Comparison of ENCODE assay signal across 8 cellular contexts in the genomic region with DNA sequence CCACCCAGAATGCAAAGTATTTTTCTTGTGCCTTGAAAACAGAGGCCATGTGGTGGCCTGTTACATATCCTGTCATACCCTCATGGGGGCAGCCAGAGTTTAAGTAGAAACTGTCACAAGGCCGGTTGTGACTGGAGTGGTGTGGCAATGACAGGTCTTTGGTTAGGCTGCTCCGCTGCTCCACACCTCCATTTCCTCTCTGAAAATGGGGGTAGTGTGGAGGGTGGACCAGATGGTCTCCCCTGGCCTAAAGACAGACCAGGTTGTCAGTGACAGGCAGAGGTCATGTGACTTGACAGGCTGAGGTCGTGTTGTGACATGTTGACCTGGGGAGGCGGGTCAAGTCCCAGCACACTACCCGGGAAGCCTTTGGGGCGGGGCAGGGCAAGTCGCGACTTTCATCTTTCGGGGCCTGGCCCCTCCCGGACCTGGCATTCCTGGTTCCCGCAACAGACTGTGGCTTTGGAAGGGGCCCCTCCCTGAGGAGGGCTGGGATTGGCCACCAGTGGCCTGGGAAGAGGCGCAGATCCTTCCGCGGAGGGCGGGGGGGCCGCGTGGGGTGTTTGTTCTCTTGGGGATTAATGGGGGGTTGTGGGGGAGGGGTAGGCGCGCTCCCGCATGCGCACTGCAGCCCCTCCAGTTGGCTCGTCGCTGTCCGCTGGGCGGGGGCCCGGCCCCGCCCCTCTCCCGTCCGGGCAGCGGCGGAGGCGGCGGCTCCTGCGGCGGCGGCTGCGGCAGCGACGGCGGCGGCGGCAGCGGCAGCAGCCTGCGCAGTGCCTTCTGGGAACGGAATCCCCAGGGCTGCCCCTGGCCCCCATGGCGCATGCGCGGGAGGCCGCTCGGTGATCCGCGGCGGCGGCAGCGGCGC. TPM values are rescaled to one million over a fixed set of nuclear protein-coding genes. Genes with fewer than 3 reads are reported as not detected.
DNase-seq lines count a peak whose midpoint lies in the region; ATAC-seq and TF ChIP-seq lines count a peak whose summit lies in the region.

A gene with protein sequence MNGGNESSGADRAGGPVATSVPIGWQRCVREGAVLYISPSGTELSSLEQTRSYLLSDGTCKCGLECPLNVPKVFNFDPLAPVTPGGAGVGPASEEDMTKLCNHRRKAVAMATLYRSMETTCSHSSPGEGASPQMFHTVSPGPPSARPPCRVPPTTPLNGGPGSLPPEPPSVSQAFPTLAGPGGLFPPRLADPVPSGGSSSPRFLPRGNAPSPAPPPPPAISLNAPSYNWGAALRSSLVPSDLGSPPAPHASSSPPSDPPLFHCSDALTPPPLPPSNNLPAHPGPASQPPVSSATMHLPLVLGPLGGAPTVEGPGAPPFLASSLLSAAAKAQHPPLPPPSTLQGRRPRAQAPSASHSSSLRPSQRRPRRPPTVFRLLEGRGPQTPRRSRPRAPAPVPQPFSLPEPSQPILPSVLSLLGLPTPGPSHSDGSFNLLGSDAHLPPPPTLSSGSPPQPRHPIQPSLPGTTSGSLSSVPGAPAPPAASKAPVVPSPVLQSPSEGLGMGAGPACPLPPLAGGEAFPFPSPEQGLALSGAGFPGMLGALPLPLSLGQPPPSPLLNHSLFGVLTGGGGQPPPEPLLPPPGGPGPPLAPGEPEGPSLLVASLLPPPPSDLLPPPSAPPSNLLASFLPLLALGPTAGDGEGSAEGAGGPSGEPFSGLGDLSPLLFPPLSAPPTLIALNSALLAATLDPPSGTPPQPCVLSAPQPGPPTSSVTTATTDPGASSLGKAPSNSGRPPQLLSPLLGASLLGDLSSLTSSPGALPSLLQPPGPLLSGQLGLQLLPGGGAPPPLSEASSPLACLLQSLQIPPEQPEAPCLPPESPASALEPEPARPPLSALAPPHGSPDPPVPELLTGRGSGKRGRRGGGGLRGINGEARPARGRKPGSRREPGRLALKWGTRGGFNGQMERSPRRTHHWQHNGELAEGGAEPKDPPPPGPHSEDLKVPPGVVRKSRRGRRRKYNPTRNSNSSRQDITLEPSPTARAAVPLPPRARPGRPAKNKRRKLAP (plus strand): TSS at position 806 of the 868 bp plus-strand sequence. CDS start 1,480 bp downstream, outside the sequence.

- peak within 1 kb of the TSS; percentile 97 to 100 for H3K27ac ChIP-seq in right atrium auricular region
- peak within 1 kb of the TSS; percentile 99 for H3K27ac ChIP-seq in vagina

- no peaks in the 10 kb centered on the region for H3K9me3 ChIP-seq in T-helper 17 cell (ENCODE audit: control insufficient read depth, low read length, poor library complexity, severe bottlenecking)
- no peaks in the 10 kb centered on the region for H3K9me3 ChIP-seq in right atrium auricular region
- no peaks in the 10 kb centered on the region for H3K9me3 ChIP-seq in vagina

- DNase-seq in NCI-H1694 (lab: John Stamatoyannopoulos, UW), result peak; percentile 90
- peak; percentile 91 to 94 (median 92) for DNase-seq in T-helper 17 cell
- DNase-seq in amygdala (lab: John Stamatoyannopoulos, UW), result peak; percentile 60 to 95 (median 86)
- DNase-seq in right atrium auricular region (ENCODE audit: low spot score), result peak; percentile 91
- DNase-seq in putamen (ENCODE audit: low spot score), result peak; percentile 92
- peak in 1 of 2 donors; percentile 98 for DNase-seq in vagina (ENCODE audit: extremely low spot score in 2 of 2)

- peak in 1 of 2 donors; percentile 50 for TF ChIP-seq POLR2A in vagina (IDR thresholded peaks at IDR 0.05)

- H3K4me1 ChIP-seq in right atrium auricular region (peaks cover 0 to 70% of the 10 kb centered on the region in 2 donors), vagina (peaks cover 71% of the 10 kb centered on the region)

- ATAC-seq in GM18498 (IDR thresholded peaks at IDR 0.05; ENCODE audit: unreplicated experiment), result peak; percentile 43
- ATAC-seq in HG02870 (IDR thresholded peaks at IDR 0.05; ENCODE audit: unreplicated experiment), result peak; percentile 43
- ATAC-seq in T-helper 17 cell, result peak; percentile 44

- no peaks in the 10 kb centered on the region for H3K27me3 ChIP-seq in right atrium auricular region
- H3K27me3 ChIP-seq in vagina, result no peaks in the 10 kb centered on the region

- TF ChIP-seq CTCF in right atrium auricular region (IDR thresholded peaks at IDR 0.05) (no peak), vagina (IDR thresholded peaks at IDR 0.05) (no peak)

- H3K4me1 Mint-ChIP-seq in T-helper 17 cell, result peaks cover 54% of the 10 kb centered on the region

- H3K4me3 Mint-ChIP-seq in T-helper 17 cell, result peak within 1 kb of the TSS; percentile 97

- H3K36me3 ChIP-seq in right atrium auricular region (peaks cover 42% of the 10 kb centered on the region), vagina (peaks cover 0 to 27% of the 10 kb centered on the region in 2 donors)

- intact Hi-C loops in vagina (cut with DNase I), result no loop called here

- H3K36me3 Mint-ChIP-seq in T-helper 17 cell (ENCODE audit: low read depth), result peaks cover 6% of the 10 kb centered on the region

- peak within 1 kb of the TSS; percentile 93 to 97 for H3K4me3 ChIP-seq in right atrium auricular region
- peak within 1 kb of the TSS; percentile 82 to 90 for H3K4me3 ChIP-seq in vagina

- peak within 1 kb of the TSS; percentile 98 for H3K27ac Mint-ChIP-seq in T-helper 17 cell

- no peaks in the 10 kb centered on the region for H3K27me3 Mint-ChIP-seq in T-helper 17 cell

RNA-seq across cellular contexts. Expression of the gene that starts here (rescaled TPM):
- total RNA-seq in T-helper 17 cell, result 10 to 100 TPM; 82.4 to 93.5 TPM
- total RNA-seq in right atrium auricular region, result 10 to 100 TPM; 12.5 to 14.4 TPM
- 26.8 TPM for total RNA-seq in vagina
